11 cellular contexts compared by ENCODE assay signal in genomic region chr20:48679603-48680002, GRCh38.
DNase-seq lines count a peak whose midpoint lies in the region; ATAC-seq and TF ChIP-seq lines count a peak whose summit lies in the region.
"Had no signal": no experiment of that assay in that cellular context is flagged by ENCODE, and none has a peak within 500 bp of the region (broad histone marks: within the 10 kb centered on the region; RNA-seq: fewer than 3 reads in every experiment).

No MANE protein-coding gene starts in this region.

- no peak for ATAC-seq in activated T-cell treated with anti-CD3 and anti-CD28 coated beads, Interleukin-2, amount 50 U/mL, for 4 hours
- no peak for ATAC-seq in HG03439 (IDR thresholded peaks at IDR 0.05; ENCODE audit: unreplicated experiment)
- ATAC-seq: naive thymus-derived CD4-positive, alpha-beta T cell; T-helper 17 cell had no signal

- H3K4me1 Mint-ChIP-seq in activated T-cell treated with anti-CD3 and anti-CD28 coated beads, Interleukin-2, amount 50 U/mL, for 24 hours (ENCODE audit: low read depth), result no peaks in the 10 kb centered on the region
- H3K4me1 Mint-ChIP-seq in activated T-cell treated with anti-CD3 and anti-CD28 coated beads, Interleukin-2, amount 50 U/mL, for 4 hours (ENCODE audit: low read depth), result peaks cover 2% of the 10 kb centered on the region

- peak overlapping the region; percentile 56 for H3K27ac Mint-ChIP-seq in activated T-cell treated with anti-CD3 and anti-CD28 coated beads, Interleukin-2, amount 50 U/mL, for 24 hours
- H3K27ac Mint-ChIP-seq: T-helper 17 cell had no signal

- no peaks in the 10 kb centered on the region for H3K27me3 Mint-ChIP-seq in activated T-cell treated with anti-CD3 and anti-CD28 coated beads, Interleukin-2, amount 50 U/mL, for 24 hours
- no peaks in the 10 kb centered on the region for H3K27me3 Mint-ChIP-seq in activated T-cell treated with anti-CD3 and anti-CD28 coated beads, Interleukin-2, amount 50 U/mL, for 4 hours (ENCODE audit: low read depth)
- H3K27me3 Mint-ChIP-seq: naive thymus-derived CD4-positive, alpha-beta T cell; T-helper 17 cell had no signal

- no peak overlapping the region for H3K4me3 Mint-ChIP-seq in activated T-cell treated with anti-CD3 and anti-CD28 coated beads, Interleukin-2, amount 50 U/mL, for 24 hours
- no peak overlapping the region for H3K4me3 Mint-ChIP-seq in activated T-cell treated with anti-CD3 and anti-CD28 coated beads, Interleukin-2, amount 50 U/mL, for 4 hours
- H3K4me3 Mint-ChIP-seq: naive thymus-derived CD4-positive, alpha-beta T cell; T-helper 17 cell had no signal

- H3K36me3 Mint-ChIP-seq in activated T-cell treated with anti-CD3 and anti-CD28 coated beads, Interleukin-2, amount 50 U/mL, for 24 hours (ENCODE audit: low read depth), result peaks cover 44% of the 10 kb centered on the region
- peaks cover 19% of the 10 kb centered on the region for H3K36me3 Mint-ChIP-seq in activated T-cell treated with anti-CD3 and anti-CD28 coated beads, Interleukin-2, amount 50 U/mL, for 4 hours (ENCODE audit: insufficient read depth)

- no peaks in the 10 kb centered on the region for H3K9me3 Mint-ChIP-seq in activated T-cell treated with anti-CD3 and anti-CD28 coated beads, Interleukin-2, amount 50 U/mL, for 24 hours
- no peaks in the 10 kb centered on the region for H3K9me3 Mint-ChIP-seq in activated T-cell treated with anti-CD3 and anti-CD28 coated beads, Interleukin-2, amount 50 U/mL, for 4 hours

- no peak for TF ChIP-seq POLR2A in erythroblast (IDR thresholded peaks at IDR 0.05; ENCODE audit: low read length)

- no peak for DNase-seq in activated T-cell treated with anti-CD3 and anti-CD28 coated beads, Interleukin-2, amount 50 U/mL, for 24 hours
- no peak for DNase-seq in activated T-cell treated with anti-CD3 and anti-CD28 coated beads, Interleukin-2, amount 50 U/mL, for 4 hours
- DNase-seq in NCI-H82 treated with DMSO at 0.1 percent for 48 hours (lab: John Stamatoyannopoulos, UW; ENCODE audit: unreplicated experiment), result peak; percentile 5
- peak; percentile 43 to 45 for DNase-seq in erythroblast (lab: John Stamatoyannopoulos, UW)
- peak; percentile 76 for DNase-seq in ureter (ENCODE audit: low spot score)
- no peak for DNase-seq in NCI-H2171 (lab: John Stamatoyannopoulos, UW)
- no peak for DNase-seq in DMS79 (lab: John Stamatoyannopoulos, UW)
- DNase-seq: naive thymus-derived CD4-positive, alpha-beta T cell; NCI-H1092 treated with DMSO at 0.1 percent for 48 hours; T-helper 17 cell had no signal

Comparison
In these comparisons a context has a peak if more than half of its experiments do, and no peak if none do; other contexts are left out.
1. DNase-seq: peak in NCI-H82 treated with DMSO at 0.1 percent for 48 hours (single experiment), erythroblast (2 of 2) and ureter (single experiment); none in activated T-cell treated with anti-CD3 and anti-CD28 coated beads, Interleukin-2, amount 50 U/mL, for 24 hours (single experiment), activated T-cell treated with anti-CD3 and anti-CD28 coated beads, Interleukin-2, amount 50 U/mL, for 4 hours (single experiment), NCI-H2171 (single experiment) and DMS79 (single experiment).